40 cellular contexts compared by ENCODE assay signal in genomic region chr3:10233988-10234387, GRCh38. TPM values are rescaled to one million over a fixed set of nuclear protein-coding genes. Genes with fewer than 3 reads are reported as not detected.
"Had no signal": no experiment of that assay in that cellular context is flagged by ENCODE, and none has a peak within 500 bp of the region (broad histone marks: within the 10 kb centered on the region; RNA-seq: fewer than 3 reads in every experiment).

No MANE protein-coding gene starts in this region.

- H3K27ac ChIP-seq: brain microvascular endothelial cell, epithelial cell of prostate, esophagus squamous epithelium, gastroesophageal sphincter, heart right ventricle, WERI-Rb-1 had no signal

- H3K36me3 ChIP-seq: WERI-Rb-1 had no signal

- H3K9me3 Mint-ChIP-seq: activated CD4-positive, alpha-beta memory T cell treated with anti-CD3 and anti-CD28 coated beads for 36 hours; activated CD4-positive, alpha-beta T cell treated with anti-CD3 and anti-CD28 coated beads, Interleukin-2, amount 10 ng/mL, durations not matched to agents 24 days and 14 days; activated T-cell treated with anti-CD3 and anti-CD28 coated beads, Interleukin-2, amount 50 U/mL, for 24 hours; activated T-cell treated with anti-CD3 and anti-CD28 coated beads, Interleukin-2, amount 50 U/mL, for 72 hours; central memory CD8-positive, alpha-beta T cell had no signal

- H3K4me1 ChIP-seq: esophagus squamous epithelium, gastroesophageal sphincter had no signal

- H3K4me3 ChIP-seq: esophagus squamous epithelium, gastroesophageal sphincter, heart right ventricle had no signal

- H3K27me3 ChIP-seq: brain microvascular endothelial cell, esophagus squamous epithelium, gastroesophageal sphincter, heart right ventricle had no signal

- H3K9me3 ChIP-seq: esophagus squamous epithelium, gastroesophageal sphincter had no signal

- FAIRE-seq: astrocyte, bronchial epithelial cell, colon, endometrium, endothelial cell of umbilical vein had no signal

- ATAC-seq: activated CD4-positive, alpha-beta T cell treated with anti-CD3 and anti-CD28 coated beads for 36 hours; activated CD8-positive, alpha-beta memory T cell treated with anti-CD3 and anti-CD28 coated beads, Interleukin-2, amount 10 ng/mL, durations not matched to agents 7 days and 5 days; activated CD8-positive, alpha-beta T cell treated with anti-CD3 and anti-CD28 coated beads, Interleukin-2, amount 10 ng/mL, durations not matched to agents 7 days and 5 days; activated T-cell treated with anti-CD3 and anti-CD28 coated beads, Interleukin-2, amount 50 U/mL, for 72 hours; gastroesophageal sphincter; T-helper 17 cell had no signal

- H3K4me3 Mint-ChIP-seq: activated CD4-positive, alpha-beta memory T cell treated with anti-CD3 and anti-CD28 coated beads for 36 hours; activated CD4-positive, alpha-beta T cell treated with anti-CD3 and anti-CD28 coated beads for 36 hours; activated CD4-positive, alpha-beta T cell treated with anti-CD3 and anti-CD28 coated beads, Interleukin-2, amount 10 ng/mL, durations not matched to agents 24 days and 14 days; activated CD8-positive, alpha-beta memory T cell treated with anti-CD3 and anti-CD28 coated beads, Interleukin-2, amount 10 ng/mL, durations not matched to agents 7 days and 5 days; activated CD8-positive, alpha-beta T cell treated with anti-CD3 and anti-CD28 coated beads, Interleukin-2, amount 10 ng/mL, durations not matched to agents 7 days and 5 days; activated naive CD4-positive, alpha-beta T cell treated with anti-CD3 and anti-CD28 coated beads, Interleukin-2, amount 10 ng/mL, durations not matched to agents 7 days and 5 days; activated naive CD8-positive, alpha-beta T cell; activated T-cell treated with anti-CD3 and anti-CD28 coated beads, Interleukin-2, amount 50 U/mL, for 24 hours; activated T-cell treated with anti-CD3 and anti-CD28 coated beads, Interleukin-2, amount 50 U/mL, for 72 hours; central memory CD8-positive, alpha-beta T cell; T-helper 17 cell; T-helper 2 cell treated with Interferon-gamma antibody and Interleukin-4, amounts not matched to agents 5 μg/mL and 100 μg/mL, for 36 hours had no signal

- H3K27me3 Mint-ChIP-seq: activated CD4-positive, alpha-beta memory T cell treated with anti-CD3 and anti-CD28 coated beads for 36 hours; activated CD4-positive, alpha-beta T cell treated with anti-CD3 and anti-CD28 coated beads for 36 hours; activated CD4-positive, alpha-beta T cell treated with anti-CD3 and anti-CD28 coated beads, Interleukin-2, amount 10 ng/mL, durations not matched to agents 24 days and 14 days; activated CD8-positive, alpha-beta memory T cell treated with anti-CD3 and anti-CD28 coated beads, Interleukin-2, amount 10 ng/mL, durations not matched to agents 7 days and 5 days; activated naive CD4-positive, alpha-beta T cell treated with anti-CD3 and anti-CD28 coated beads, Interleukin-2, amount 10 ng/mL, durations not matched to agents 7 days and 5 days; activated naive CD8-positive, alpha-beta T cell; activated T-cell treated with anti-CD3 and anti-CD28 coated beads, Interleukin-2, amount 50 U/mL, for 24 hours; central memory CD8-positive, alpha-beta T cell; T-helper 17 cell had no signal

- H3K27ac Mint-ChIP-seq: activated CD4-positive, alpha-beta memory T cell treated with anti-CD3 and anti-CD28 coated beads for 36 hours; activated CD4-positive, alpha-beta T cell treated with anti-CD3 and anti-CD28 coated beads for 36 hours; activated CD4-positive, alpha-beta T cell treated with anti-CD3 and anti-CD28 coated beads, Interleukin-2, amount 10 ng/mL, durations not matched to agents 24 days and 14 days; activated CD8-positive, alpha-beta memory T cell treated with anti-CD3 and anti-CD28 coated beads, Interleukin-2, amount 10 ng/mL, durations not matched to agents 7 days and 5 days; activated CD8-positive, alpha-beta T cell treated with anti-CD3 and anti-CD28 coated beads, Interleukin-2, amount 10 ng/mL, durations not matched to agents 7 days and 5 days; activated naive CD4-positive, alpha-beta T cell treated with anti-CD3 and anti-CD28 coated beads, Interleukin-2, amount 10 ng/mL, durations not matched to agents 7 days and 5 days; activated naive CD8-positive, alpha-beta T cell; activated T-cell treated with anti-CD3 and anti-CD28 coated beads, Interleukin-2, amount 50 U/mL, for 24 hours; activated T-cell treated with anti-CD3 and anti-CD28 coated beads, Interleukin-2, amount 50 U/mL, for 72 hours; T-helper 17 cell; T-helper 2 cell treated with Interferon-gamma antibody and Interleukin-4, amounts not matched to agents 5 μg/mL and 100 μg/mL, for 36 hours had no signal

- DNase-seq: activated CD4-positive, alpha-beta memory T cell treated with anti-CD3 and anti-CD28 coated beads for 36 hours; activated CD4-positive, alpha-beta T cell treated with anti-CD3 and anti-CD28 coated beads for 36 hours; activated CD4-positive, alpha-beta T cell treated with anti-CD3 and anti-CD28 coated beads, Interleukin-2, amount 10 ng/mL, durations not matched to agents 24 days and 14 days; activated CD4-positive, CD25-positive, alpha-beta regulatory T cell; activated CD4-positive, CD25-positive, alpha-beta regulatory T cell treated with anti-CD3 and anti-CD28 coated beads, Interleukin-2, amount 50 U/mL, for 72 hours; activated CD8-positive, alpha-beta memory T cell treated with anti-CD3 and anti-CD28 coated beads, Interleukin-2, amount 10 ng/mL, durations not matched to agents 7 days and 5 days; activated CD8-positive, alpha-beta memory T cell treated with anti-CD3 and anti-CD28 coated beads, Interleukin-2, amount 50 U/mL, for 4 hours; activated CD8-positive, alpha-beta T cell treated with anti-CD3 and anti-CD28 coated beads, Interleukin-2, amount 10 ng/mL, durations not matched to agents 7 days and 5 days; activated gamma-delta T cell; activated naive CD4-positive, alpha-beta T cell; activated naive CD4-positive, alpha-beta T cell treated with anti-CD3 and anti-CD28 coated beads, Interleukin-2, amount 10 ng/mL, durations not matched to agents 7 days and 5 days; activated T-cell treated with anti-CD3 and anti-CD28 coated beads, Interleukin-2, amount 50 U/mL, for 24 hours; activated T-cell treated with anti-CD3 and anti-CD28 coated beads, Interleukin-2, amount 50 U/mL, for 72 hours; amniotic stem cell; anterior cingulate cortex; brain microvascular endothelial cell; cortex of kidney; dermis blood vessel endothelial cell; effector CD8-positive, alpha-beta T cell; esophagus squamous epithelium; foreskin melanocyte; heart right ventricle; T-helper 1 cell; T-helper 17 cell; T1000; WERI-Rb-1 had no signal

RNA-seq across cellular contexts. Expression of gene GHRL, which starts 58.8 kb away (rescaled TPM):
- total RNA-seq: activated CD8-positive, alpha-beta memory T cell treated with anti-CD3 and anti-CD28 coated beads for 36 hours; astrocyte; bronchial epithelial cell; endothelial cell of umbilical vein; fibroblast of lung; fibroblast of villous mesenchyme; glomerular endothelial cell had no signal
- polyA plus RNA-seq: endothelial cell of umbilical vein had no signal
